In the genomic region with DNA sequence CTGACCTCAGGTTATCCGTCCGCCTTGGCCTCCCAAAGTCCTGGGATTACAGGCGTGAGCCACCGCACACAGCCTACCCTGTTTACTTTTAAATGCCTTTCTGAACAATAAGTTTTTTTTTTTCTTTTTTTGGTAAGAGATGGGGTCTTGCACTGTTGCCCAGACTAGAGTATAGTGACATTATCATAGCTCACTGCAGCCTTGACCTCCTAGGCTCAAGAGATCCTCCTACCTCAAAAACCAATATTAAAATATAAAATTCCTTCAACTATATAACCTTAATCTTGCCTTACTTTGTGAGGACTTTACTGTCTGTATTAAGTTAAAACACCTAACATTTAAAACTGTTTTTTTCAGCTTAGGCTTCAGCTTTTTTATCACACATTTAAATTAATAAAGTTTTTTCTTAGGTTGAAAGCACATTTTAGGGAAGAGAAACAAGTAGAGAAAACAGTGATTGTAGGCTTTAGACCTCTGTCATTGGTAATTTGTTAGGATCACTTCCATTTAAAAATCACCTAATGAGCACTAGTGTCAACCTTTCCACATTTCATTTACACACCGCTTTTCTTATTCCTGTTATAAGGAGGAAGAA, we compare ENCODE assay signal across 13 cellular contexts. TPM values are rescaled to one million over a fixed set of nuclear protein-coding genes. Genes with fewer than 3 reads are reported as not detected.
DNase-seq lines count a peak whose midpoint lies in the region; ATAC-seq and TF ChIP-seq lines count a peak whose summit lies in the region.
"Had no signal": no experiment of that assay in that cellular context is flagged by ENCODE, and none has a peak within 500 bp of the region (broad histone marks: within the 10 kb centered on the region; RNA-seq: fewer than 3 reads in every experiment).

No MANE protein-coding gene starts in this region.

- H3K9me3 Mint-ChIP-seq in activated CD4-positive, alpha-beta T cell treated with anti-CD3 and anti-CD28 coated beads, Interleukin-2, amount 10 ng/mL, durations not matched to agents 24 days and 14 days, result no peaks in the 10 kb centered on the region
- H3K9me3 Mint-ChIP-seq in stimulated activated effector memory CD8-positive, alpha-beta T cell treated with anti-CD3 and anti-CD28 coated beads, Interleukin-12 subunit alpha, Interleukin-12 subunit beta, amount 100 ng/mL, for 72 hours, result no peaks in the 10 kb centered on the region

- TF ChIP-seq CTCF in RWPE1 (conservative IDR thresholded peaks at IDR 0.05; ENCODE audit: low read depth), result no peak

- ATAC-seq in stimulated activated effector memory CD8-positive, alpha-beta T cell treated with anti-CD3 and anti-CD28 coated beads, Interleukin-12 subunit alpha, Interleukin-12 subunit beta, amount 100 ng/mL, for 72 hours, result no peak

- intact Hi-C loops in activated CD4-positive, alpha-beta T cell treated with anti-CD3 and anti-CD28 coated beads, Interleukin-2, amount 10 ng/mL, durations not matched to agents 24 days and 14 days (cut with micrococcal nuclease), result loop anchor here (5.0 to 10.0 kb wide), 2 partner anchors 206 to 488 kb away; a partner anchor contains a TSS

- H3K9me3 ChIP-seq in effector memory CD4-positive, alpha-beta T cell (ENCODE audit: control insufficient read depth, low read length), result no peaks in the 10 kb centered on the region
- H3K9me3 ChIP-seq: thyroid gland had no signal

- peak overlapping the region; percentile 59 for H3K27ac ChIP-seq in RWPE1
- no peak overlapping the region for H3K27ac ChIP-seq in effector memory CD4-positive, alpha-beta T cell (ENCODE audit: insufficient read depth, low read length, poor library complexity, severe bottlenecking)

- no peaks in the 10 kb centered on the region for H3K27me3 Mint-ChIP-seq in activated CD4-positive, alpha-beta T cell treated with anti-CD3 and anti-CD28 coated beads, Interleukin-2, amount 10 ng/mL, durations not matched to agents 24 days and 14 days

- CTCF ChIA-PET in RWPE1 (lab: Yijun Ruan, JAX), result no interaction called here
- CTCF ChIA-PET in HEK293T (lab: Yijun Ruan, JAX), result no interaction called here

- H3K4me3 ChIP-seq in effector memory CD4-positive, alpha-beta T cell (ENCODE audit: insufficient read depth, low read depth, low read length, poor library complexity, severe bottlenecking), result peak overlapping the region; percentile 1

- peak overlapping the region; percentile 63 for H3K27ac Mint-ChIP-seq in activated CD4-positive, alpha-beta T cell treated with anti-CD3 and anti-CD28 coated beads, Interleukin-2, amount 10 ng/mL, durations not matched to agents 24 days and 14 days
- H3K27ac Mint-ChIP-seq in stimulated activated effector memory CD8-positive, alpha-beta T cell treated with anti-CD3 and anti-CD28 coated beads, Interleukin-12 subunit alpha, Interleukin-12 subunit beta, amount 100 ng/mL, for 72 hours, result peak overlapping the region; percentile 60

- POLR2A ChIA-PET in RWPE1 (lab: Yijun Ruan, JAX; ENCODE audit: low non-redundant PET) (no interaction called here), HEK293T (lab: Yijun Ruan, JAX) (interaction anchor here (0.6 kb wide), 1 partner anchor 440 kb away, joined by 3 read pairs; no protein-coding TSS in a partner anchor)

- H3K36me3 Mint-ChIP-seq in activated CD4-positive, alpha-beta T cell treated with anti-CD3 and anti-CD28 coated beads, Interleukin-2, amount 10 ng/mL, durations not matched to agents 24 days and 14 days (ENCODE audit: low read depth), result peaks cover 26% of the 10 kb centered on the region
- H3K36me3 Mint-ChIP-seq in stimulated activated effector memory CD8-positive, alpha-beta T cell treated with anti-CD3 and anti-CD28 coated beads, Interleukin-12 subunit alpha, Interleukin-12 subunit beta, amount 100 ng/mL, for 72 hours, result peaks cover 41% of the 10 kb centered on the region

- peak overlapping the region; percentile 99 for H3K4me3 Mint-ChIP-seq in activated CD4-positive, alpha-beta T cell treated with anti-CD3 and anti-CD28 coated beads, Interleukin-2, amount 10 ng/mL, durations not matched to agents 24 days and 14 days
- H3K4me3 Mint-ChIP-seq in stimulated activated effector memory CD8-positive, alpha-beta T cell treated with anti-CD3 and anti-CD28 coated beads, Interleukin-12 subunit alpha, Interleukin-12 subunit beta, amount 100 ng/mL, for 72 hours, result peak overlapping the region; percentile 99

- H3K4me1 ChIP-seq in effector memory CD4-positive, alpha-beta T cell (ENCODE audit: control insufficient read depth, insufficient read depth, low read length, poor library complexity, severe bottlenecking), result peaks cover 8% of the 10 kb centered on the region

- H3K27me3 ChIP-seq in effector memory CD4-positive, alpha-beta T cell (replicated peaks; ENCODE audit: control insufficient read depth, insufficient read depth, low read length, poor library complexity, severe bottlenecking), result no peaks in the 10 kb centered on the region
- H3K27me3 ChIP-seq: thyroid gland had no signal

- peaks cover 32% of the 10 kb centered on the region for H3K4me1 Mint-ChIP-seq in activated CD4-positive, alpha-beta T cell treated with anti-CD3 and anti-CD28 coated beads, Interleukin-2, amount 10 ng/mL, durations not matched to agents 24 days and 14 days
- H3K4me1 Mint-ChIP-seq in stimulated activated effector memory CD8-positive, alpha-beta T cell treated with anti-CD3 and anti-CD28 coated beads, Interleukin-12 subunit alpha, Interleukin-12 subunit beta, amount 100 ng/mL, for 72 hours, result peaks cover 40% of the 10 kb centered on the region

- no peaks in the 10 kb centered on the region for H3K36me3 ChIP-seq in effector memory CD4-positive, alpha-beta T cell (ENCODE audit: control insufficient read depth, insufficient read depth, low read length)
- H3K36me3 ChIP-seq: thyroid gland had no signal

- DNase-seq in activated CD4-positive, alpha-beta T cell treated with anti-CD3 and anti-CD28 coated beads, Interleukin-2, amount 10 ng/mL, durations not matched to agents 24 days and 14 days, result no peak
- DNase-seq in activated CD4-positive, alpha-beta T cell treated with anti-CD3 and anti-CD28 coated beads for 48 hours, result no peak
- DNase-seq in RWPE1 (ENCODE audit: low spot score) (no peak), putamen (ENCODE audit: low spot score) (no peak), HEK293T (ENCODE audit: extremely low spot score) (no peak)
- DNase-seq in effector memory CD4-positive, alpha-beta T cell, result no peak
- no peak for DNase-seq in stimulated activated effector memory CD8-positive, alpha-beta T cell treated with anti-CD3 and anti-CD28 coated beads, Interleukin-12 subunit alpha, Interleukin-12 subunit beta, amount 100 ng/mL, for 72 hours (ENCODE audit: low spot score in 2 of 2)
- DNase-seq in effector CD8-positive, alpha-beta T cell (lab: John Stamatoyannopoulos, UW), result no peak
- DNase-seq: GOT3, kidney, NCI-H1092 treated with DMSO at 0.1 percent for 48 hours, NCI-H446, thyroid gland had no signal

TF ChIP-seq in HEK293T, 16 proteins besides CTCF, POLR2A, EP300 and RAD21:
- TF ChIP-seq HDGF (IDR thresholded peaks at IDR 0.05; ENCODE audit: borderline replicate concordance), result no peak
- TF ChIP-seq ELF4 (IDR thresholded peaks at IDR 0.05), result no peak
- no peak for TF ChIP-seq LEF1 (IDR thresholded peaks at IDR 0.05; ENCODE audit: borderline replicate concordance)
- no peak for TF ChIP-seq TARDBP (IDR thresholded peaks at IDR 0.05)
- TF ChIP-seq FOXK2 (IDR thresholded peaks at IDR 0.05), result no peak
- no peak for TF ChIP-seq ZNF384 (IDR thresholded peaks at IDR 0.05)
- TF ChIP-seq, protein P1, sequence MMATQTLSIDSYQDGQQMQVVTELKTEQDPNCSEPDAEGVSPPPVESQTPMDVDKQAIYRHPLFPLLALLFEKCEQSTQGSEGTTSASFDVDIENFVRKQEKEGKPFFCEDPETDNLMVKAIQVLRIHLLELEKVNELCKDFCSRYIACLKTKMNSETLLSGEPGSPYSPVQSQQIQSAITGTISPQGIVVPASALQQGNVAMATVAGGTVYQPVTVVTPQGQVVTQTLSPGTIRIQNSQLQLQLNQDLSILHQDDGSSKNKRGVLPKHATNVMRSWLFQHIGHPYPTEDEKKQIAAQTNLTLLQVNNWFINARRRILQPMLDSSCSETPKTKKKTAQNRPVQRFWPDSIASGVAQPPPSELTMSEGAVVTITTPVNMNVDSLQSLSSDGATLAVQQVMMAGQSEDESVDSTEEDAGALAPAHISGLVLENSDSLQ (IDR thresholded peaks at IDR 0.05), result no peak
- no peak for TF ChIP-seq SUZ12 (IDR thresholded peaks at IDR 0.05)
- no peak for TF ChIP-seq BHLHE40 (IDR thresholded peaks at IDR 0.05; ENCODE audit: borderline replicate concordance)
TF ChIP-seq in HEK293T: peak in this region for 0.

RNA-seq across cellular contexts. Expression of a gene that starts 2.9 kb away (rescaled TPM):
- 30.1 and 30.8 TPM in 2 replicates for total RNA-seq in activated CD4-positive, alpha-beta T cell treated with anti-CD3 and anti-CD28 coated beads, Interleukin-2, amount 10 ng/mL, durations not matched to agents 24 days and 14 days
